In genomic region chr5:103347729-103348128, GRCh38 we compare ENCODE assay signal across 1 cellular context.
TF ChIP-seq lines count a peak whose summit lies in the region.

No MANE protein-coding gene starts in this region.

TF ChIP-seq in HEK293, 187 proteins besides CTCF, POLR2A, EP300 and RAD21 (continued from another document):
- TF ChIP-seq ZBTB44 (tag by site-specific recombination; IDR thresholded peaks at IDR 0.05) (peak; percentile 94), ZBTB6 (tag by site-specific recombination; IDR thresholded peaks at IDR 0.05) (peak; percentile 29; the same call in 1 of the 2 replicates), ZSCAN30 (tag by site-specific recombination; IDR thresholded peaks at IDR 0.05) (0 out of 2 replicates have a peak, but pooled peaks have one; percentile 23), ZBTB11 (tag by site-specific recombination; conservative IDR thresholded peaks at IDR 0.05; ENCODE audit: low read depth) (no peak), ZBTB48 (tag by site-specific recombination; IDR thresholded peaks at IDR 0.05) (peak; percentile 78; the same call in 1 of the 2 replicates), TSHZ1 (tag by site-specific recombination; IDR thresholded peaks at IDR 0.05; ENCODE audit: borderline replicate concordance) (0 out of 2 replicates have a peak, but pooled peaks have one; percentile 55), GLIS1 (tag by site-specific recombination; IDR thresholded peaks at IDR 0.05) (peak; percentile 67), KLF17 (tag by site-specific recombination; IDR thresholded peaks at IDR 0.05) (peak; percentile 57; the same call in 1 of the 2 replicates), PBX3 (CRISPR knock-in tag; IDR thresholded peaks at IDR 0.05) (no peak), ZNF366 (tag by site-specific recombination; conservative IDR thresholded peaks at IDR 0.05) (no peak)
TF ChIP-seq in HEK293: peak in this region for 21.
